In the genomic region with DNA sequence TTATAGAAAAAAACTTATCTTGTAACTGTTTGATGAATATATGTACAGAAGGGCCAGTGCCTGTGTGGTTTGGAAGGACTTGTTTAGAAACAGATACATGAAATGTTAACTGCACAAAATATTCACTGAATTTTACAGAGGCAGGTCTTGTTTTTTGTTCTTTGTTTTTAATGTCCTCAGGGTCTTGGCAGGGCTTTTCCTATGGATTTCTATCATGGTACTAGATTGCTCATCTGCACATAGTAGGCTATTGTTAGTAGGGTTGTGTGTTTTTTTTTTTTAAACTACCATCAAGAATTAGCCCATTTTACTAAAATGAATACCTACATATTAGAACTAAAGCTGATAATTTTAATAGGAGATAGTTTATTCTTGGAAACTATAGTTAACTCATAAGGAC, we compare ENCODE assay signal across 34 cellular contexts. TPM values are rescaled to one million over a fixed set of nuclear protein-coding genes. Genes with fewer than 3 reads are reported as not detected.
DNase-seq lines count a peak whose midpoint lies in the region; ATAC-seq and TF ChIP-seq lines count a peak whose summit lies in the region.
"Had no signal": no experiment of that assay in that cellular context is flagged by ENCODE, and none has a peak within 500 bp of the region (broad histone marks: within the 10 kb centered on the region; RNA-seq: fewer than 3 reads in every experiment).

No MANE protein-coding gene starts in this region.

- peak overlapping the region in 36 of 59 donors; percentile 1 to 69 (median 42) for H3K27ac ChIP-seq in dorsolateral prefrontal cortex
- H3K27ac ChIP-seq: 22Rv1; A549; BLaER1; BLaER1 treated with 17β-estradiol and CSF1 and Interleukin-3, amounts not matched to agents 10 nM and 100 nM; C4-2B had no signal

- H3K9me3 Mint-ChIP-seq in osteocyte (ENCODE audit: unreplicated experiment): peaks cover 10% of the 10 kb centered on the region
- H3K9me3 Mint-ChIP-seq: CD4-positive, alpha-beta memory T cell; CD4-positive, alpha-beta T cell; CD8-positive, alpha-beta memory T cell; CD8-positive, alpha-beta T cell had no signal

- H3K4me3 Mint-ChIP-seq in osteocyte (ENCODE audit: unreplicated experiment): no peak overlapping the region
- H3K4me3 Mint-ChIP-seq: B cell; CD14-positive monocyte; CD4-positive, alpha-beta memory T cell; CD4-positive, alpha-beta T cell; CD8-positive, alpha-beta memory T cell; CD8-positive, alpha-beta T cell had no signal

- DNase-seq in COLO829 (ENCODE audit: low spot score) (peak; percentile 54), SK-MEL-5 (ENCODE audit: low read depth, low spot score) (peak; percentile 73), dorsolateral prefrontal cortex (no peak), foreskin melanocyte (peak; percentile 93), osteocyte (ENCODE audit: extremely low spot score, unreplicated experiment) (no peak), DMS79 (lab: John Stamatoyannopoulos, UW) (no peak), SKM-1 treated with dmso at 0.1 percent for 144 hours (lab: John Stamatoyannopoulos, UW; ENCODE audit: unreplicated experiment) (no peak)
- DNase-seq: 8988T; ACHN; AML-193; BE2C; C1 segment of cervical spinal cord; Caco-2; Calu3; CD4-positive, alpha-beta memory T cell; CD4-positive, alpha-beta T cell; CD4-positive, CD25-positive, alpha-beta regulatory T cell; CD8-positive, alpha-beta memory T cell; CD8-positive, alpha-beta T cell; COR-L47; DMS 273 treated with DMSO at 0.1 percent for 48 hours; DMS153; DMS53; DMS79 treated with DMSO at 0.1 percent for 48 hours; DND-41; EL had no signal

- H3K4me1 Mint-ChIP-seq in osteocyte (ENCODE audit: unreplicated experiment): peaks cover 12% of the 10 kb centered on the region

- H3K27me3 ChIP-seq in dorsolateral prefrontal cortex: no peaks in the 10 kb centered on the region
- H3K27me3 ChIP-seq: BE2C; BLaER1; BLaER1 treated with 17β-estradiol and CSF1 and Interleukin-3, amounts not matched to agents 10 nM and 100 nM had no signal

- no peak for TF ChIP-seq CTCF in dorsolateral prefrontal cortex (IDR thresholded peaks at IDR 0.05 in 54 of 56, conservative IDR thresholded peaks at IDR 0.05 in 2 of 56; ENCODE audit: low read depth in 1 of 56, partially characterized antibody in 56 of 56)
- no peak for TF ChIP-seq CTCF in osteocyte (IDR thresholded peaks at IDR 0.05)

- ATAC-seq in GM21423 (IDR thresholded peaks at IDR 0.05; ENCODE audit: unreplicated experiment): no peak
- ATAC-seq: A549; CD8-positive, alpha-beta T cell had no signal

- in situ Hi-C loops in SK-MEL-5 (cut with HindIII; ENCODE audit: low pct_unique_long_range_greater_than_20kb, low sequenced_read_pairs): no loop called here

- no peak overlapping the region for H3K4me3 ChIP-seq in dorsolateral prefrontal cortex
- H3K4me3 ChIP-seq: A549; BLaER1; BLaER1 treated with 17β-estradiol and CSF1 and Interleukin-3, amounts not matched to agents 10 nM and 100 nM had no signal

- intact Hi-C loops in dorsolateral prefrontal cortex (cut with DNase I): no loop called here

- peaks cover 20% of the 10 kb centered on the region for H3K36me3 Mint-ChIP-seq in osteocyte (ENCODE audit: unreplicated experiment)
- H3K36me3 Mint-ChIP-seq: CD14-positive monocyte; CD4-positive, CD25-positive, alpha-beta regulatory T cell had no signal

- H3K27ac Mint-ChIP-seq in osteocyte (ENCODE audit: unreplicated experiment): no peak overlapping the region
- H3K27ac Mint-ChIP-seq: B cell; CD14-positive monocyte; CD4-positive, alpha-beta memory T cell; CD4-positive, alpha-beta T cell; CD4-positive, CD25-positive, alpha-beta regulatory T cell; CD8-positive, alpha-beta memory T cell; CD8-positive, alpha-beta T cell had no signal

- no peaks in the 10 kb centered on the region for H3K27me3 Mint-ChIP-seq in osteocyte (ENCODE audit: unreplicated experiment)

RNA-seq across cellular contexts. Expression of a gene that starts 3.5 kb away (rescaled TPM):
- 2.5 and 3.3 TPM in 2 replicates for total RNA-seq in SK-MEL-5 (2014; rRNA removed; shearing (Covaris generic))
- polyA plus RNA-seq in SK-MEL-5 (2015; cell fraction: cytosol; rRNA removed): 1.4 and 2.0 TPM in 2 replicates
- 3.4 and 7.7 TPM in 2 replicates for polyA plus RNA-seq in SK-MEL-5 (2015; cell fraction: nucleus; rRNA removed)
- total RNA-seq in dorsolateral prefrontal cortex: 10 to 100 TPM in 115 of 120 experiments, 1 to 10 TPM in 5; 8.5 to 29.7 (median 17.0) TPM
- 3.9 and 6.8 TPM in 2 replicates for total RNA-seq in osteocyte
- polyA plus RNA-seq: CD14-positive monocyte had no signal

Comparison
In these comparisons a context has a peak if more than half of its experiments do, and no peak if none do; other contexts are left out.
1. DNase-seq: peak in COLO829 (single experiment), SK-MEL-5 (single experiment) and foreskin melanocyte (single experiment); none in dorsolateral prefrontal cortex (0 of 10), osteocyte (single experiment), DMS79 (single experiment) and SKM-1 treated with dmso at 0.1 percent for 144 hours (single experiment).